In genomic region chr15:99507016-99507731, GRCh38 we compare ENCODE assay signal across 8 cellular contexts. TPM values are rescaled to one million over a fixed set of nuclear protein-coding genes. Genes with fewer than 3 reads are reported as not detected.
DNase-seq lines count a peak whose midpoint lies in the region; ATAC-seq and TF ChIP-seq lines count a peak whose summit lies in the region.

No MANE protein-coding gene starts in this region.

- H3K27ac ChIP-seq in right cardiac atrium (ENCODE audit: low read length) = peak overlapping the region; percentile 94
- peak overlapping the region; percentile 53 for H3K27ac ChIP-seq in suprapubic skin

- H3K36me3 ChIP-seq in suprapubic skin = no peaks in the 10 kb centered on the region

- H3K4me3 ChIP-seq in right cardiac atrium (ENCODE audit: low read length) = no peak overlapping the region
- H3K4me3 ChIP-seq in suprapubic skin = peak overlapping the region; percentile 1

- TF ChIP-seq EP300 in suprapubic skin (IDR thresholded peaks at IDR 0.05) = no peak

- no peaks in the 10 kb centered on the region for H3K9me3 ChIP-seq in right cardiac atrium (ENCODE audit: control insufficient read depth, low read length)
- H3K9me3 ChIP-seq in suprapubic skin = no peaks in the 10 kb centered on the region

- peaks cover 18% of the 10 kb centered on the region for H3K4me1 ChIP-seq in right cardiac atrium (ENCODE audit: control insufficient read depth, insufficient read depth, low read length)
- H3K4me1 ChIP-seq in suprapubic skin = peaks cover 58% of the 10 kb centered on the region

- 21% methylated on average over 13 of the region's 13 CpGs for WGBS in right cardiac atrium
- WGBS in suprapubic skin = 35% methylated on average over 13 of the region's 13 CpGs

- intact Hi-C loops in right cardiac atrium (cut with DNase I) = no loop called here

- H3K27me3 ChIP-seq in right cardiac atrium (ENCODE audit: control insufficient read depth, insufficient read depth) (no peaks in the 10 kb centered on the region), suprapubic skin (no peaks in the 10 kb centered on the region)

- DNase-seq in SK-N-DZ (ENCODE audit: low spot score) (peak; percentile 51), right cardiac atrium (peak; percentile 65 to 86 (median 86)), suprapubic skin (ENCODE audit: low spot score in 2 of 2) (no peak), ecto neural progenitor cell (ENCODE audit: low spot score) (no peak), amniotic stem cell (lab: John Stamatoyannopoulos, UW) (no peak)
- no peak for DNase-seq in activated CD4-positive, CD25-positive, alpha-beta regulatory T cell treated with anti-CD3 and anti-CD28 coated beads, Interleukin-2, amount 50 U/mL, for 72 hours

- peak; percentile 2 for ATAC-seq in HG03175 (IDR thresholded peaks at IDR 0.05; ENCODE audit: unreplicated experiment)
- peak; percentile 85 for ATAC-seq in right cardiac atrium
- ATAC-seq in GM21786 (IDR thresholded peaks at IDR 0.05; ENCODE audit: unreplicated experiment) = no peak

- no peak for TF ChIP-seq POLR2A in suprapubic skin (IDR thresholded peaks at IDR 0.05)

- no peak for TF ChIP-seq CTCF in suprapubic skin (IDR thresholded peaks at IDR 0.05)

RNA-seq across cellular contexts. Expression of gene MEF2A, which starts 58.6 kb away (rescaled TPM):
- polyA plus RNA-seq in SK-N-DZ (2014; cell fraction: cytosol; rRNA removed) = 15.1 and 31.0 TPM in 2 replicates
- 28.9 and 41.3 TPM in 2 replicates for polyA plus RNA-seq in SK-N-DZ (2014; cell fraction: nucleus; rRNA removed)
- total RNA-seq in right cardiac atrium = 100 to 1,000 TPM; 145 to 177 (median 174) TPM
- 65.9 TPM for polyA plus RNA-seq in right cardiac atrium
- total RNA-seq in suprapubic skin = 100 to 1,000 TPM in 1 of 4 donors, 10 to 100 TPM in 3; 70.1 to 222 (median 78.8) TPM

Comparison
In these comparisons a context has a peak if more than half of its experiments do, and no peak if none do; other contexts are left out.
1. DNase-seq: peak in SK-N-DZ (single experiment) and right cardiac atrium (3 of 3); none in suprapubic skin (0 of 2), activated CD4-positive, CD25-positive, alpha-beta regulatory T cell treated with anti-CD3 and anti-CD28 coated beads, Interleukin-2, amount 50 U/mL, for 72 hours (single experiment), ecto neural progenitor cell (single experiment) and amniotic stem cell (single experiment).